33 cellular contexts compared by ENCODE assay signal in the genomic region with DNA sequence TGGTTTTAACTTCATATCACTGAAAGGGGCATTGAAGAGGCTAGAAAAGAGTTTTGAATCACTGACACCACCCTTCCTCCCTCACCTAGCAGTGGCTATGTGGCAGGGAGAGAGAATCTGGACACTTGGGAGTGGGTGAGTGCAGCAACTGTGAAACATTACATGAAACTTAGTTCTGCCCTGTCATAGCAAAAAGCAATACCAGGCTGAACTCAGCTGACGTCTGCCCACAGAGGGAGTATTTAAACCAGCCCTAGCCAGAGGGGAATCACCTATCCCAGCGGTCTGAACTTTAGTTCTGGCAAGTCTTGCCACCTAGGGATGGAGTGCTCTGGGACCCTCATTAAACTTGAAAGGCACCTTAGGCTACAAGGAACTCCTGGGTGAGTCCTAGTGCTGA. TPM values are rescaled to one million over a fixed set of nuclear protein-coding genes. Genes with fewer than 3 reads are reported as not detected.
"Had no signal": no experiment of that assay in that cellular context is flagged by ENCODE, and none has a peak within 500 bp of the region (broad histone marks: within the 10 kb centered on the region; RNA-seq: fewer than 3 reads in every experiment).

No MANE protein-coding gene starts in this region.

- H3K4me3 ChIP-seq: adrenal gland, body of pancreas, esophagus squamous epithelium, gastroesophageal sphincter, heart right ventricle, hepatocyte had no signal

- H3K4me2 ChIP-seq: hepatocyte had no signal

- H3K4me1 ChIP-seq: adrenal gland, body of pancreas, esophagus squamous epithelium, gastroesophageal sphincter, heart right ventricle had no signal

- H2AFZ ChIP-seq: hepatocyte had no signal

- ATAC-seq: activated CD4-positive, CD25-positive, alpha-beta regulatory T cell treated with anti-CD3 and anti-CD28 coated beads, Interleukin-2, amount 50 U/mL, for 24 hours; activated CD8-positive, alpha-beta memory T cell treated with anti-CD3 and anti-CD28 coated beads, Interleukin-2, amount 10 ng/mL, durations not matched to agents 7 days and 5 days; activated CD8-positive, alpha-beta T cell treated with anti-CD3 and anti-CD28 coated beads for 36 hours; activated naive CD4-positive, alpha-beta T cell treated with anti-CD3 and anti-CD28 coated beads, Interleukin-2, amount 50 U/mL, for 72 hours; activated naive CD8-positive, alpha-beta T cell treated with anti-CD3 and anti-CD28 coated beads, Interleukin-2, amount 50 U/mL, for 24 hours; body of pancreas; gastroesophageal sphincter; heart right ventricle; T-helper 17 cell had no signal

- H3K9me3 ChIP-seq: adrenal gland, body of pancreas, esophagus squamous epithelium had no signal

- H3K27ac ChIP-seq: adrenal gland, body of pancreas, epithelial cell of prostate, esophagus squamous epithelium, gastroesophageal sphincter, heart right ventricle, hepatocyte, WERI-Rb-1 had no signal

- H3K79me2 ChIP-seq: hepatocyte had no signal

- DNase-seq: activated B cell treated with CpG ODN at 0.5 μM for 24 hours; activated CD4-positive, alpha-beta T cell treated with anti-CD3 and anti-CD28 coated beads for 48 hours; activated CD4-positive, alpha-beta T cell treated with anti-CD3 and anti-CD28 coated beads, Interleukin-2, amount 50 U/mL, for 1 hour; activated CD4-positive, alpha-beta T cell treated with anti-CD3 and anti-CD28 coated beads, Interleukin-2, amount 50 U/mL, for 48 hours; activated CD8-positive, alpha-beta memory T cell treated with anti-CD3 and anti-CD28 coated beads, Interleukin-2, amount 10 ng/mL, durations not matched to agents 7 days and 5 days; activated CD8-positive, alpha-beta memory T cell treated with anti-CD3 and anti-CD28 coated beads, Interleukin-2, amount 50 U/mL, for 4 hours; activated CD8-positive, alpha-beta T cell treated with anti-CD3 and anti-CD28 coated beads for 36 hours; activated gamma-delta T cell; activated naive CD4-positive, alpha-beta T cell; activated naive CD4-positive, alpha-beta T cell treated with anti-CD3 and anti-CD28 coated beads, Interleukin-2, amount 10 ng/mL, durations not matched to agents 7 days and 5 days; activated naive CD8-positive, alpha-beta T cell treated with anti-CD3 and anti-CD28 coated beads, Interleukin-2, amount 50 U/mL, for 24 hours; activated T-cell treated with anti-CD3 and anti-CD28 coated beads, Interleukin-2, amount 50 U/mL, for 1 hour; activated T-cell treated with anti-CD3 and anti-CD28 coated beads, Interleukin-2, amount 50 U/mL, for 48 hours; adrenal gland; amygdala; aorta; body of pancreas; caudate nucleus; cortex of kidney; dermis blood vessel endothelial cell; effector CD8-positive, alpha-beta T cell; esophagus squamous epithelium; foreskin melanocyte; heart right ventricle; T-helper 17 cell; T1000; WERI-Rb-1 had no signal

- H3K27me3 ChIP-seq: adrenal gland, body of pancreas, esophagus squamous epithelium, gastroesophageal sphincter, heart right ventricle, hepatocyte had no signal

- H3K36me3 ChIP-seq: adrenal gland, esophagus squamous epithelium, gastroesophageal sphincter, heart right ventricle, WERI-Rb-1 had no signal

RNA-seq across cellular contexts. Expression of a gene that starts 20.7 kb away (rescaled TPM):
- polyA plus RNA-seq: endothelial cell of umbilical vein had no signal
